ENCODE assay signal across 19 cellular contexts in genomic region chr5:141941779-141942178, GRCh38. TPM values are rescaled to one million over a fixed set of nuclear protein-coding genes. Genes with fewer than 3 reads are reported as not detected.
DNase-seq lines count a peak whose midpoint lies in the region; ATAC-seq and TF ChIP-seq lines count a peak whose summit lies in the region.
"Had no signal": no experiment of that assay in that cellular context is flagged by ENCODE, and none has a peak within 500 bp of the region (broad histone marks: within the 10 kb centered on the region; RNA-seq: fewer than 3 reads in every experiment).

No MANE protein-coding gene starts in this region.

- peaks cover 56% of the 10 kb centered on the region for H3K4me1 ChIP-seq in left ventricle myocardium inferior
- peaks cover 18% of the 10 kb centered on the region for H3K4me1 ChIP-seq in osteoblast (ENCODE audit: insufficient read depth, low read length)
- peaks cover 21% of the 10 kb centered on the region for H3K4me1 ChIP-seq in upper lobe of right lung

- peak overlapping the region; percentile 69 for H3K27ac ChIP-seq in left ventricle myocardium inferior (replicated peaks)
- peak overlapping the region; percentile 11 to 82 for H3K27ac ChIP-seq in coronary artery
- peak overlapping the region; percentile 3 for H3K27ac ChIP-seq in osteoblast (ENCODE audit: low read depth, low read length)
- peak overlapping the region; percentile 11 for H3K27ac ChIP-seq in upper lobe of right lung

- DNase-seq in left ventricle myocardium inferior = no peak
- DNase-seq in Right ventricle myocardium superior = no peak
- no peak for DNase-seq in coronary artery (ENCODE audit: low spot score)
- no peak for DNase-seq in osteoblast (ENCODE audit: insufficient read length, low spot score, missing footprints)
- no peak for DNase-seq in upper lobe of right lung
- DNase-seq in GDM1 (lab: John Stamatoyannopoulos, UW) = no peak
- DNase-seq in activated CD4-positive, alpha-beta T cell treated with anti-CD3 and anti-CD28 coated beads, Interleukin-2, amount 50 U/mL, for 48 hours = no peak
- DNase-seq: activated CD4-positive, alpha-beta memory T cell treated with anti-CD3 and anti-CD28 coated beads, Interleukin-2, amount 10 ng/mL, durations not matched to agents 7 days and 5 days; DND-41; naive thymus-derived CD4-positive, alpha-beta T cell; NCI-H187 treated with DMSO at 0.1 percent for 48 hours; NCI-H446 treated with DMSO at 0.1 percent for 48 hours; posterior cingulate gyrus; stimulated activated CD4-positive, alpha-beta T cell treated with anti-CD3 and anti-CD28 coated beads, Interleukin-12 subunit alpha, Interleukin-12 subunit beta, amount 100 ng/mL, for 4 hours; T-cell; trophoblast cell had no signal

- ATAC-seq in Right ventricle myocardium superior (ENCODE audit: poor library complexity) = no peak
- ATAC-seq in upper lobe of right lung = no peak
- no peak for ATAC-seq in HG02938 (IDR thresholded peaks at IDR 0.05; ENCODE audit: unreplicated experiment)
- ATAC-seq: Right ventricle myocardium inferior had no signal

- peaks cover 2% of the 10 kb centered on the region for H4K20me1 ChIP-seq in osteoblast (ENCODE audit: insufficient read depth, low read length)

- no peak overlapping the region for H2AFZ ChIP-seq in osteoblast (ENCODE audit: low read length)

- H3K9me3 ChIP-seq in left ventricle myocardium inferior (replicated peaks) (no peaks in the 10 kb centered on the region), osteoblast (ENCODE audit: low read depth, low read length) (no peaks in the 10 kb centered on the region), upper lobe of right lung (no peaks in the 10 kb centered on the region)
- H3K9me3 ChIP-seq: esophagus muscularis mucosa had no signal

- H3K36me3 ChIP-seq in left ventricle myocardium inferior = peaks cover 30% of the 10 kb centered on the region
- H3K36me3 ChIP-seq in osteoblast (ENCODE audit: insufficient read depth, low read length) = peaks cover 25% of the 10 kb centered on the region
- H3K36me3 ChIP-seq in upper lobe of right lung = peaks cover 29% of the 10 kb centered on the region

- TF ChIP-seq CTCF in left ventricle myocardium inferior (IDR thresholded peaks at IDR 0.05; ENCODE audit: borderline replicate concordance) (no peak), coronary artery (IDR thresholded peaks at IDR 0.05) (no peak), osteoblast (IDR thresholded peaks at IDR 0.05; ENCODE audit: extremely low read depth, low read depth, low read length) (no peak), upper lobe of right lung (IDR thresholded peaks at IDR 0.05) (no peak)

- H3K79me2 ChIP-seq in osteoblast (ENCODE audit: insufficient read depth, low read length) = no peaks in the 10 kb centered on the region

- H3K27me3 ChIP-seq in left ventricle myocardium inferior (ENCODE audit: low read depth) (no peaks in the 10 kb centered on the region), osteoblast (ENCODE audit: insufficient read depth, low read length) (peaks cover 3% of the 10 kb centered on the region), upper lobe of right lung (no peaks in the 10 kb centered on the region)
- H3K27me3 ChIP-seq: esophagus muscularis mucosa had no signal

- intact Hi-C loops in left ventricle myocardium inferior (cut with micrococcal nuclease) (no loop called here), Right ventricle myocardium superior (cut with DNase I) (no loop called here), upper lobe of right lung (cut with DNase I) (no loop called here)

- H3K4me3 ChIP-seq in left ventricle myocardium inferior = no peak overlapping the region
- no peak overlapping the region for H3K4me3 ChIP-seq in coronary artery
- no peak overlapping the region for H3K4me3 ChIP-seq in osteoblast (ENCODE audit: insufficient read depth, low read length)
- no peak overlapping the region for H3K4me3 ChIP-seq in upper lobe of right lung
- H3K4me3 ChIP-seq: esophagus muscularis mucosa had no signal

- H3K4me2 ChIP-seq in osteoblast (ENCODE audit: insufficient read depth, low read length) = no peak overlapping the region

RNA-seq across cellular contexts. Expression of gene PCDH12, which starts 16.2 kb away (rescaled TPM):
- total RNA-seq in left ventricle myocardium inferior (7.6 TPM), Right ventricle myocardium superior (9.2 TPM), osteoblast (under 0.01 TPM in 1 of 2 replicates, not detected in the other), upper lobe of right lung (17.0 TPM)

RNA-seq across cellular contexts. Expression of gene DELE1, which starts 18.1 kb away (rescaled TPM):
- 125 TPM for total RNA-seq in left ventricle myocardium inferior
- total RNA-seq in Right ventricle myocardium superior = 99.4 TPM
- 50.1 and 52.1 TPM in 2 replicates for total RNA-seq in osteoblast
- 83.3 TPM for total RNA-seq in upper lobe of right lung

RNA-seq across cellular contexts. Expression of gene RNF14, which starts 27.1 kb away (rescaled TPM):
- total RNA-seq in left ventricle myocardium inferior (120 TPM), Right ventricle myocardium superior (104 TPM), osteoblast (69.0 and 90.8 TPM in 2 replicates), upper lobe of right lung (51.6 TPM)

Comparison
In these comparisons a context has a peak if more than half of its experiments do, and no peak if none do; other contexts are left out.
1. H3K27ac ChIP-seq: peak in every context shown above with its lines; median percentile 69 in left ventricle myocardium inferior; 46 in coronary artery; 11 in upper lobe of right lung; 3 in osteoblast.